In the genomic region with DNA sequence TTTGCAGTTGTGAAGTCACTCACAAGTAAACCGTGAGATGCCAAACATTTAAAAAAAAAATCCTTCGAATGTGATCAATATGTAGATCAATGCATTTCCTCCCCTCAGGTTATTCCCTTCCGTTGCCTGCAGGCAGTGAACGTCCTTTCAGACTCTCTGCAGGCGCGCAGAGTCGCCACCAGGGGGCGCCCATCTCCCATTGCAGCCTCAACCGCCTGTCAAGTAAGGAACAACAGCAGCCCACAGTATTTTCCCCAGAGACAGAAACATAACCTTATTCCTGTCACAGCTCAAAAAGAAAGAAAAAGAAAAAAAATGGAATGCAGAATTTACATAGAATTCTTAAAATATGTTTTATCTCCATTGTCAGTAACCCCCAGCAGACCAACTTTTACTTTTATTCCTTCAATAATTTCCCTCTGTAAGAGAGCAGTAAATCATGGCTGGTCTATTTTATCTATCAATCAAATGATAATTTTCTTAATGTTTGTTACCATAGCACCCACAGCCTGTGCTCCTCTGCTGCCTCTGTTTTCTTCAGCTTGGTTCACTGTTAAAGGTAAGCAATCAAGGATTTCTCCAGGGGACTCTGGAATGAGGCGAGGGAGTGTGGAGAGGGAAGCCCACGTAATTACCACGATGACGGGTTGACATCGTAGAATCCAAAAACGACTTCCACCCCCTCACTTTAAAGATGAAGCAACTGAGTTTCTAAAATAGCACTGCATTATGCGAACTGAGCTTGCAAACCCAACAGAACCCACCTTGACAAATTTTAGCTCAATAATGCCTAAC, we compare ENCODE assay signal across 8 cellular contexts.
DNase-seq lines count a peak whose midpoint lies in the region; ATAC-seq and TF ChIP-seq lines count a peak whose summit lies in the region.

No MANE protein-coding gene starts in this region.

- peak; percentile 86 for DNase-seq in COLO668 (lab: John Stamatoyannopoulos, UW; ENCODE audit: unreplicated experiment)
- DNase-seq in NCI-H526 treated with DMSO at 0.1 percent for 48 hours (lab: John Stamatoyannopoulos, UW): peak; percentile 7
- peak; percentile 63 for DNase-seq in activated CD8-positive, alpha-beta memory T cell treated with anti-CD3 and anti-CD28 coated beads, Interleukin-2, amount 10 ng/mL, durations not matched to agents 7 days and 5 days
- DNase-seq in epithelial cell of esophagus (ENCODE audit: low read depth): peak; percentile 61
- peak; percentile 9 to 56 (median 39) for DNase-seq in naive thymus-derived CD4-positive, alpha-beta T cell
- DNase-seq in stimulated activated naive CD4-positive, alpha-beta T cell (lab: John Stamatoyannopoulos, UW): peak in 5 of 6 experiments; percentile 31 to 55 (median 39)

- no peak overlapping the region for H3K4me3 Mint-ChIP-seq in activated CD8-positive, alpha-beta memory T cell treated with anti-CD3 and anti-CD28 coated beads, Interleukin-2, amount 10 ng/mL, durations not matched to agents 7 days and 5 days
- no peak overlapping the region for H3K4me3 Mint-ChIP-seq in naive thymus-derived CD4-positive, alpha-beta T cell

- no peak overlapping the region for H3K4me3 ChIP-seq in epithelial cell of esophagus (ENCODE audit: low read length)
- no peak overlapping the region for H3K4me3 ChIP-seq in naive thymus-derived CD4-positive, alpha-beta T cell (ENCODE audit: low read length)

- CTCF ChIA-PET in activated CD8-positive, alpha-beta memory T cell treated with anti-CD3 and anti-CD28 coated beads, Interleukin-2, amount 10 ng/mL, durations not matched to agents 7 days and 5 days (lab: Charles Lee): interaction anchor here (0.9 to 1.5 kb wide), 2 partner anchors 8 to 951 kb away, joined by 3 read pairs; no protein-coding TSS in a partner anchor
- CTCF ChIA-PET in naive thymus-derived CD4-positive, alpha-beta T cell (lab: Charles Lee): interaction anchor here (0.8 to 1.3 kb wide), 2 partner anchors 13 to 43 kb away, joined by 3 to 4 read pairs; no protein-coding TSS in a partner anchor

- H3K36me3 ChIP-seq in naive thymus-derived CD4-positive, alpha-beta T cell (ENCODE audit: control insufficient read depth in 2 of 3, insufficient read depth in 3 of 3, low read length in 3 of 3): no peaks in the 10 kb centered on the region

- no peaks in the 10 kb centered on the region for H3K4me1 Mint-ChIP-seq in activated CD8-positive, alpha-beta memory T cell treated with anti-CD3 and anti-CD28 coated beads, Interleukin-2, amount 10 ng/mL, durations not matched to agents 7 days and 5 days
- H3K4me1 Mint-ChIP-seq in naive thymus-derived CD4-positive, alpha-beta T cell: peaks cover 0 to 3% (median 0%) of the 10 kb centered on the region in 7 donors

- POLR2A ChIA-PET in naive thymus-derived CD4-positive, alpha-beta T cell (lab: Charles Lee): no interaction called here

- no peaks in the 10 kb centered on the region for H3K4me1 ChIP-seq in naive thymus-derived CD4-positive, alpha-beta T cell (ENCODE audit: control insufficient read depth in 2 of 2, insufficient read depth in 2 of 2, low read length in 2 of 2)

- no peaks in the 10 kb centered on the region for H3K27me3 Mint-ChIP-seq in activated CD8-positive, alpha-beta memory T cell treated with anti-CD3 and anti-CD28 coated beads, Interleukin-2, amount 10 ng/mL, durations not matched to agents 7 days and 5 days
- peaks cover 0 to 16% (median 0%) of the 10 kb centered on the region in 5 donors for H3K27me3 Mint-ChIP-seq in naive thymus-derived CD4-positive, alpha-beta T cell

- peak; percentile 98 for TF ChIP-seq CTCF in epithelial cell of esophagus (IDR thresholded peaks at IDR 0.05; ENCODE audit: insufficient read depth, low read depth, low read length, missing control alignments)

- no peak overlapping the region for H3K27ac ChIP-seq in naive thymus-derived CD4-positive, alpha-beta T cell (ENCODE audit: low read depth, low read length)

- no peaks in the 10 kb centered on the region for H3K27me3 ChIP-seq in naive thymus-derived CD4-positive, alpha-beta T cell (ENCODE audit: control insufficient read depth in 2 of 2, insufficient read depth in 2 of 2, low read length in 2 of 2)

- intact Hi-C loops in naive thymus-derived CD4-positive, alpha-beta T cell (cut with micrococcal nuclease): loop anchor here (1.0 to 5.0 kb wide), 2 partner anchors 950 to 1692 kb away; no protein-coding TSS in a partner anchor

- H3K27ac Mint-ChIP-seq in activated CD8-positive, alpha-beta memory T cell treated with anti-CD3 and anti-CD28 coated beads, Interleukin-2, amount 10 ng/mL, durations not matched to agents 7 days and 5 days: no peak overlapping the region
- H3K27ac Mint-ChIP-seq in naive thymus-derived CD4-positive, alpha-beta T cell: no peak overlapping the region

- peak; percentile 95 for ATAC-seq in GM19328 (IDR thresholded peaks at IDR 0.05; ENCODE audit: unreplicated experiment)
- peak; percentile 93 for ATAC-seq in HG03342 (IDR thresholded peaks at IDR 0.05; ENCODE audit: unreplicated experiment)
- peak; percentile 58 for ATAC-seq in activated CD8-positive, alpha-beta memory T cell treated with anti-CD3 and anti-CD28 coated beads, Interleukin-2, amount 10 ng/mL, durations not matched to agents 7 days and 5 days
- peak; percentile 76 for ATAC-seq in naive thymus-derived CD4-positive, alpha-beta T cell

- no peaks in the 10 kb centered on the region for H3K9me3 Mint-ChIP-seq in activated CD8-positive, alpha-beta memory T cell treated with anti-CD3 and anti-CD28 coated beads, Interleukin-2, amount 10 ng/mL, durations not matched to agents 7 days and 5 days (ENCODE audit: low read depth)
- H3K9me3 Mint-ChIP-seq in naive thymus-derived CD4-positive, alpha-beta T cell: peaks cover 0 to 3% (median 0%) of the 10 kb centered on the region in 11 donors

- no peaks in the 10 kb centered on the region for H3K9me3 ChIP-seq in naive thymus-derived CD4-positive, alpha-beta T cell (ENCODE audit: control insufficient read depth in 2 of 3, low read length in 3 of 3)

- H3K36me3 Mint-ChIP-seq in activated CD8-positive, alpha-beta memory T cell treated with anti-CD3 and anti-CD28 coated beads, Interleukin-2, amount 10 ng/mL, durations not matched to agents 7 days and 5 days: no peaks in the 10 kb centered on the region
- H3K36me3 Mint-ChIP-seq in naive thymus-derived CD4-positive, alpha-beta T cell: no peaks in the 10 kb centered on the region

Comparison
In these comparisons a context has a peak if more than half of its experiments do, and no peak if none do; other contexts are left out.
1. DNase-seq: peak in every context shown above with its lines; median percentile 86 in COLO668; 63 in activated CD8-positive, alpha-beta memory T cell treated with anti-CD3 and anti-CD28 coated beads, Interleukin-2, amount 10 ng/mL, durations not matched to agents 7 days and 5 days; 61 in epithelial cell of esophagus; 39 in naive thymus-derived CD4-positive, alpha-beta T cell; 39 in stimulated activated naive CD4-positive, alpha-beta T cell; 7 in NCI-H526 treated with DMSO at 0.1 percent for 48 hours.